Comparison of ENCODE assay signal across 1 cellular context in the genomic region with DNA sequence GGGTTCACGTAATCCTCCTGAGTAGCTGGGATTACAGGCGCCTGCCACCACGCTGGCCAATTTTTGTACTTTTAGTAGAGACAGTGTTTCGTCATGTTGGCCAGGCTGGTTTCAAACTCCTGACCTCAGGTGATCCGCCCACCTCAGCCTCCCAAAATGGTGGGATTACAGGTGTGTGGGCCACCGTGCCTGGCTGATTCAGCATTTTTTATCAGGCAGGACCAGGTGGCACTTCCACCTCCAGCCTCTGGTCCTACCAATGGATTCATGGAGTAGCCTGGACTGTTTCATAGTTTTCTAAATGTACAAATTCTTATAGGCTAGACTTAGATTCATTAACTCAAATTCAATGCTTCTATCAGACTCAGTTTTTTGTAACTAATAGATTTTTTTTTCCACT.
TF ChIP-seq lines count a peak whose summit lies in the region.

No MANE protein-coding gene starts in this region.

TF ChIP-seq in HepG2, 621 proteins besides CTCF, POLR2A, EP300 and RAD21:
- TF ChIP-seq SOX5 (CRISPR knock-in tag; IDR thresholded peaks at IDR 0.05; ENCODE audit: borderline replicate concordance) (no peak), MAFF (IDR thresholded peaks at IDR 0.05; ENCODE audit: low read depth, low read length) (peak; percentile 55), MAFK (conservative IDR thresholded peaks at IDR 0.05 in 1 of 2, IDR thresholded peaks at IDR 0.05 in 1 of 2; ENCODE audit: low read length in 2 of 2) (peak; percentile 68 to 73), PAWR (CRISPR knock-in tag; IDR thresholded peaks at IDR 0.05; ENCODE audit: borderline replicate concordance) (no peak)
- TF ChIP-seq, protein P1, sequence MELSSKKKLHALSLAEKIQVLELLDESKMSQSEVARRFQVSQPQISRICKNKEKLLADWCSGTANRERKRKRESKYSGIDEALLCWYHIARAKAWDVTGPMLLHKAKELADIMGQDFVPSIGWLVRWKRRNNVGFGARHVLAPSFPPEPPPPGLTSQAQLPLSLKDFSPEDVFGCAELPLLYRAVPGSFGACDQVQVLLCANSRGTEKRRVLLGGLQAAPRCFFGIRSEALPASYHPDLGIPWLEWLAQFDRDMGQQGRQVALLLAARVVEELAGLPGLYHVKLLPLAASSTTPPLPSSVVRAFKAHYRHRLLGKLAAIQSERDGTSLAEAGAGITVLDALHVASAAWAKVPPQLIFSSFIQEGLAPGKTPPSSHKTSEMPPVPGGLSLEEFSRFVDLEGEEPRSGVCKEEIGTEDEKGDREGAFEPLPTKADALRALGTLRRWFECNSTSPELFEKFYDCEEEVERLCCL (CRISPR knock-in tag; IDR thresholded peaks at IDR 0.05; ENCODE audit: borderline replicate concordance) = no peak
